Comparison of ENCODE assay signal across 28 cellular contexts in the genomic region with DNA sequence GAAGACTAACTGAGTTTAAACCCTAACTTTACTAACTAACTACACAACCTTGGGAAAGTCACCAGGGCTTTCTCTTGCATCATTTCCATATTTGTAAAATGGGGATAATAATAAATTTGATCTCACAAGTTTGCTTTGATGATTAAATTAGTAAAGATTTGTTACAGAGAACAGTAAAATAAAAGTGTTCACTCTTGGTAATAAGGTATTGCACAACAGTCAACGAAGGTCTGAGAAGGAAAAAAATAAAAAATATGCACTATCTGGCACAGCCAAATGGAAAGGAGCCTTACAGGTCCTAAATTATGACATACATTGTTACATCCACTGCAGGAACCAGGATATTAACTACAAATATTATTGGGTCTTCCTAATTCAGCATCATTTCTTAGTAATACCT.
"Had no signal": no experiment of that assay in that cellular context is flagged by ENCODE, and none has a peak within 500 bp of the region (broad histone marks: within the 10 kb centered on the region; RNA-seq: fewer than 3 reads in every experiment).

No MANE protein-coding gene starts in this region.

- H3K4me2 ChIP-seq: neural progenitor cell, smooth muscle cell had no signal

- H3K27ac ChIP-seq: neural progenitor cell, ovary, parathyroid adenoma, psoas muscle, skin epidermis, spleen, stomach, thoracic aorta, thyroid gland, tibial nerve, upper lobe of left lung, vagina had no signal

- DNase-seq: naive thymus-derived CD4-positive, alpha-beta T cell; natural killer cell; occipital lobe; ovary; posterior cingulate gyrus; psoas muscle; right cardiac atrium; spleen; stimulated activated CD4-positive, alpha-beta T cell treated with anti-CD3 and anti-CD28 coated beads, Interleukin-12 subunit alpha, Interleukin-12 subunit beta, amount 100 ng/mL, for 4 hours; stimulated activated CD4-positive, alpha-beta T cell treated with anti-CD3 and anti-CD28 coated beads, Interleukin-1b, Interleukin-23, amount 100 ng/mL, for 48 hours; stimulated activated CD4-positive, alpha-beta T cell treated with anti-CD3 and anti-CD28 coated beads, Interleukin-2, amount 100 ng/mL, for 48 hours; stimulated activated CD4-positive, alpha-beta T cell treated with anti-CD3 and anti-CD28 coated beads, Interleukin-4, amount 100 ng/mL, for 24 hours; stimulated activated naive B cell treated with anti-CD40 and anti-IgM and Interleukin-4, amounts not matched to agents 10 μg/mL and 1 μg/mL and 100 μg/mL, for 72 hours; stimulated activated naive CD4-positive, alpha-beta T cell treated with Interleukin-2 at 50 U/mL for 16 hours; stomach; thyroid gland; trophoblast cell; upper lobe of left lung had no signal

- H3K9ac ChIP-seq: neural progenitor cell, parathyroid adenoma had no signal

- H3K9me3 ChIP-seq: ovary, psoas muscle, spleen, stomach, thoracic aorta, thyroid gland, tibial nerve, upper lobe of left lung, vagina had no signal

- H3K4me3 ChIP-seq: neural progenitor cell, ovary, psoas muscle, skin epidermis, smooth muscle cell, spleen, stomach, thoracic aorta, thyroid gland, tibial nerve, upper lobe of left lung, vagina had no signal

- H3K79me2 ChIP-seq: parathyroid adenoma had no signal

- H2AFZ ChIP-seq: neural progenitor cell, parathyroid adenoma had no signal

- FAIRE-seq: urothelium cell line had no signal

- H3K36me3 ChIP-seq: neural progenitor cell, ovary, spleen, stomach, thoracic aorta, thyroid gland, tibial nerve, upper lobe of left lung, vagina had no signal

- ATAC-seq: naive thymus-derived CD4-positive, alpha-beta T cell; natural killer cell; psoas muscle; right cardiac atrium; sciatic nerve; stimulated activated effector memory CD8-positive, alpha-beta T cell treated with anti-CD3 and anti-CD28 coated beads, Interleukin-12 subunit alpha, Interleukin-12 subunit beta, amount 100 ng/mL, for 72 hours; stimulated activated naive B cell treated with anti-CD40 and anti-IgM and Interleukin-4, amounts not matched to agents 10 μg/mL and 1 μg/mL and 100 μg/mL, for 72 hours had no signal

- H3K27me3 ChIP-seq: neural progenitor cell, ovary, spleen, stomach, thyroid gland, tibial nerve, upper lobe of left lung, vagina had no signal

- H3K4me1 ChIP-seq: neural progenitor cell, parathyroid adenoma, psoas muscle, spleen, stomach, thyroid gland, tibial nerve, upper lobe of left lung, vagina had no signal
